In genomic region chr14:36301159-36301558, GRCh38 we compare ENCODE assay signal across 18 cellular contexts. TPM values are rescaled to one million over a fixed set of nuclear protein-coding genes. Genes with fewer than 3 reads are reported as not detected.
DNase-seq lines count a peak whose midpoint lies in the region; ATAC-seq, FAIRE-seq and TF ChIP-seq lines count a peak whose summit lies in the region.
"Had no signal": no experiment of that assay in that cellular context is flagged by ENCODE, and none has a peak within 500 bp of the region (broad histone marks: within the 10 kb centered on the region; RNA-seq: fewer than 3 reads in every experiment).

No MANE protein-coding gene starts in this region.

- H3K4me3 ChIP-seq in PC-3 (ENCODE audit: low read length) (no peak overlapping the region), fibroblast of mammary gland (ENCODE audit: control insufficient read depth, low read depth, low read length) (no peak overlapping the region), psoas muscle (no peak overlapping the region), hepatocyte (no peak overlapping the region)

- H3K9me2 ChIP-seq in PC-3 (replicated peaks; ENCODE audit: low read length) (no peaks in the 10 kb centered on the region), hepatocyte (replicated peaks; ENCODE audit: insufficient read depth) (no peaks in the 10 kb centered on the region)

- DNase-seq in GM19239 (ENCODE audit: insufficient read length, low spot score) = no peak
- DNase-seq in PC-3 = no peak
- peak; percentile 54 for DNase-seq in fibroblast of mammary gland (ENCODE audit: low read depth)
- DNase-seq in myocyte (ENCODE audit: low read depth) = peak; percentile 10
- no peak for DNase-seq in psoas muscle
- DNase-seq in stimulated activated CD4-positive, alpha-beta T cell treated with anti-CD3 and anti-CD28 coated beads, Interleukin-4, amount 100 ng/mL, for 1 hour = no peak
- DNase-seq in hepatocyte (ENCODE audit: low spot score) = no peak
- DNase-seq: CD4-positive, CD25-positive, alpha-beta regulatory T cell; DMS79; GDM1; H7; Kasumi-1; NCI-H1417 treated with DMSO at 0.1 percent for 48 hours; NCI-H2029; NCI-H510A; NCI-H82; SIG-M5 had no signal

- H3K9me3 ChIP-seq in PC-3 (ENCODE audit: low read length) (no peaks in the 10 kb centered on the region), psoas muscle (no peaks in the 10 kb centered on the region), hepatocyte (ENCODE audit: low read depth) (no peaks in the 10 kb centered on the region)

- no TSS peak for BruUV-seq in PC-3 (replicated peaks; lab: Mats Ljungman, UMichigan)

- H3K36me3 ChIP-seq in PC-3 (ENCODE audit: low read depth, low read length) = peaks cover 40% of the 10 kb centered on the region
- peaks cover 15 to 92% of the 10 kb centered on the region in 2 donors for H3K36me3 ChIP-seq in psoas muscle (ENCODE audit: insufficient read depth in 1 of 2, low read depth in 1 of 2)
- H3K36me3 ChIP-seq in hepatocyte (replicated peaks; ENCODE audit: insufficient read depth, low read depth) = peaks cover 4% of the 10 kb centered on the region

- H3K27ac ChIP-seq in PC-3 (ENCODE audit: low read length) (no peak overlapping the region), psoas muscle (no peak overlapping the region), hepatocyte (no peak overlapping the region)

- H3F3A ChIP-seq in PC-3 (ENCODE audit: low read length, unreplicated experiment) = no peaks in the 10 kb centered on the region

- H3K27me3 ChIP-seq in PC-3 (ENCODE audit: low read length) = no peaks in the 10 kb centered on the region
- no peaks in the 10 kb centered on the region for H3K27me3 ChIP-seq in psoas muscle (ENCODE audit: insufficient read depth in 3 of 3, low read length in 2 of 3)
- H3K27me3 ChIP-seq in hepatocyte = no peaks in the 10 kb centered on the region

- H2AFZ ChIP-seq in PC-3 (ENCODE audit: low read length) = no peak overlapping the region
- H2AFZ ChIP-seq in hepatocyte = no peak overlapping the region

- no peak for TF ChIP-seq CTCF in PC-3 (conservative IDR thresholded peaks at IDR 0.05; ENCODE audit: low read depth, low read length)
- TF ChIP-seq CTCF in fibroblast of mammary gland (conservative IDR thresholded peaks at IDR 0.05; ENCODE audit: control insufficient read depth, insufficient read depth, low read depth, low read length) = no peak
- TF ChIP-seq CTCF in psoas muscle (IDR thresholded peaks at IDR 0.05) = no peak
- TF ChIP-seq CTCF in hepatocyte (IDR thresholded peaks at IDR 0.05; ENCODE audit: poor library complexity) = no peak

- POLR2A ChIA-PET in PC-3 (lab: Charles Lee; ENCODE audit: unreplicated experiment) = no interaction called here

- peaks cover 17% of the 10 kb centered on the region for H3K4me1 ChIP-seq in PC-3 (ENCODE audit: insufficient read depth, low read length)
- no peaks in the 10 kb centered on the region for H3K4me1 ChIP-seq in psoas muscle
- no peaks in the 10 kb centered on the region for H3K4me1 ChIP-seq in hepatocyte (ENCODE audit: insufficient read depth)

- FAIRE-seq in GM19239 (lab: Jason Lieb, UNC) = peak; percentile 14
- FAIRE-seq: RCC 7860 had no signal

- intact Hi-C loops in PC-3 (cut with micrococcal nuclease) (loop anchor here (2.0 to 5.0 kb wide), 2 partner anchors 16 to 896 kb away; partner anchors contain the start of gene MIPOL1), psoas muscle (cut with DNase I) (no loop called here)

- CTCF ChIA-PET in PC-3 (lab: Charles Lee) = no interaction called here

- no peak overlapping the region for H3K9ac ChIP-seq in PC-3 (ENCODE audit: low read length)

- peak; percentile 32; the same call in 1 of the 2 replicates for ATAC-seq in PC-3
- ATAC-seq in psoas muscle = no peak

- 95 to 96% (median 95%) methylated on average over 3 of the region's 3 CpGs for WGBS in psoas muscle, 3 donors
- whole genome bisulfite sequencing in hepatocyte (ENCODE audit: low lambda C conversion rate, missing lambda C conversion rate) = 97% methylated on average over 3 of the region's 3 CpGs

- no peaks in the 10 kb centered on the region for H3K79me2 ChIP-seq in PC-3 (ENCODE audit: low read length)
- no peaks in the 10 kb centered on the region for H3K79me2 ChIP-seq in hepatocyte

- H3K4me2 ChIP-seq in PC-3 (ENCODE audit: low read length) (0 out of 2 replicates have a peak overlapping the region, but pooled peaks have one; percentile 52), hepatocyte (no peak overlapping the region)

- peaks cover 7% of the 10 kb centered on the region; the same call in 1 of the 2 replicates for H4K20me1 ChIP-seq in PC-3 (ENCODE audit: low read length)
- H4K20me1 ChIP-seq in hepatocyte (ENCODE audit: insufficient read depth, poor library complexity, severe bottlenecking) = no peaks in the 10 kb centered on the region

RNA-seq across cellular contexts. Expression of gene MBIP, which starts 19.3 kb away (rescaled TPM):
- total RNA-seq in PC-3 (2014; rRNA removed) (7.8 and 8.5 TPM in 2 replicates), myocyte (8.0 and 13.4 TPM in 2 replicates), psoas muscle (1 to 10 TPM; 6.0 to 6.5 (median 6.3) TPM), hepatocyte (27.8 and 30.1 TPM in 2 replicates)
- 8.2 TPM for polyA plus RNA-seq in myocyte (2012)
- polyA plus RNA-seq in psoas muscle (1 to 10 TPM; 3.7 to 6.3 (median 5.6) TPM), hepatocyte (28.4 and 33.0 TPM in 2 replicates)

Comparison
In these comparisons a context has a peak if more than half of its experiments do, and no peak if none do; other contexts are left out.
1. DNase-seq: peak in fibroblast of mammary gland (single experiment) and myocyte (single experiment); none in GM19239 (single experiment), PC-3 (single experiment), psoas muscle (0 of 2), stimulated activated CD4-positive, alpha-beta T cell treated with anti-CD3 and anti-CD28 coated beads, Interleukin-4, amount 100 ng/mL, for 1 hour (single experiment) and hepatocyte (single experiment).